Comparison of ENCODE assay signal across 31 cellular contexts in the genomic region with DNA sequence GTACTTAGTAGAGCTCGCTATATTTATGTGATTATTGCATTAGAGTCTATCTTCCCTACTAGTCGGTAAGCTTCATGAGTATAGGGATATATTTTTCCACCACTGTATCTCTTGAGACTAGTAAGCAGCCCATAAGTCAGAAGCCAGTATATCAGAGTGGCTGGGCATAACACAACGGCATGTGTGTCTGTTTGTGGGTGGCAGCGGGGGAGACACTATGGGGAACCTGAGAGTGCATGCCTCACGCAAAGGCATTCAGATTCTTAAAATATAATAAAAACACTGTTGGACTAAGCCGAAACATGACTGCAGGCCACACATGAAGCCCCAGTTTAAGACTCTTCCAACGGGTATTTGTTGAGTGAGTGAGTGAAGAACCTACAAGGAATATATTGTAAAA. TPM values are rescaled to one million over a fixed set of nuclear protein-coding genes. Genes with fewer than 3 reads are reported as not detected.
"Had no signal": no experiment of that assay in that cellular context is flagged by ENCODE, and none has a peak within 500 bp of the region (broad histone marks: within the 10 kb centered on the region; RNA-seq: fewer than 3 reads in every experiment).

No MANE protein-coding gene starts in this region.

- H3K4me1 ChIP-seq: colonic mucosa, gastrocnemius medialis had no signal

- DNase-seq: colonic mucosa; cortex of kidney; effector CD8-positive, alpha-beta T cell; effector memory CD8-positive, alpha-beta T cell; endodermal cell; erythroblast; esophagus squamous epithelium; foreskin fibroblast; foreskin melanocyte; gastrocnemius medialis; glutamatergic neuron; head of caudate nucleus; heart right ventricle; hippocampal formation; left cardiac atrium; left lung; left ventricle myocardium superior; lower lobe of right lung; mesenchymal stem cell; mucosa of descending colon; naive B cell had no signal

- H3K36me3 Mint-ChIP-seq: mesothelial cell of epicardium, naive B cell had no signal

- H3K9me3 ChIP-seq: colonic mucosa, esophagus squamous epithelium, gastrocnemius medialis, heart right ventricle, left lung, lower lobe of right lung, mucosa of descending colon had no signal

- H3K4me3 ChIP-seq: colonic mucosa, esophagus squamous epithelium, gastrocnemius medialis, heart right ventricle, left lung, lower lobe of right lung, mucosa of descending colon had no signal

- ATAC-seq: effector memory CD8-positive, alpha-beta T cell; esophagus mucosa; gastrocnemius medialis; heart right ventricle; left cardiac atrium; left lung; left ventricle myocardium superior; lower lobe of right lung; mucosa of descending colon had no signal

- H3K4me3 Mint-ChIP-seq: dendritic cell treated with granulocyte-macrophage colony-stimulating factor and Interleukin-4, amounts not matched to agents 40 ng/mL and 50 ng/mL, for 4 days; effector memory CD8-positive, alpha-beta T cell; endodermal cell; mesothelial cell of epicardium; naive B cell had no signal

- H3K27ac ChIP-seq: colonic mucosa, epithelial cell of prostate, esophagus squamous epithelium, gastrocnemius medialis, heart right ventricle, left lung, lower lobe of right lung had no signal

- H3K36me3 ChIP-seq: colonic mucosa, esophagus squamous epithelium, gastrocnemius medialis, lower lobe of right lung had no signal

- H3K27ac Mint-ChIP-seq: dendritic cell treated with granulocyte-macrophage colony-stimulating factor and Interleukin-4, amounts not matched to agents 40 ng/mL and 50 ng/mL, for 4 days; endodermal cell; mesothelial cell of epicardium had no signal

- H3K9me3 Mint-ChIP-seq: dendritic cell treated with granulocyte-macrophage colony-stimulating factor and Interleukin-4, amounts not matched to agents 40 ng/mL and 50 ng/mL, for 4 days; effector memory CD8-positive, alpha-beta T cell; mesothelial cell of epicardium; naive B cell had no signal

RNA-seq across cellular contexts. Expression of a gene that starts 8.0 kb away (rescaled TPM):
- total RNA-seq: gastrocnemius medialis, left ventricle myocardium superior, mesenteric fat pad, mesothelial cell of epicardium, myocyte had no signal

RNA-seq across cellular contexts. Expression of a gene that starts 22.1 kb away (rescaled TPM):
- total RNA-seq: colonic mucosa, dermis microvascular lymphatic vessel endothelial cell, endodermal cell, gastrocnemius medialis, glomerular endothelial cell, heart right ventricle, left cardiac atrium, left ventricle myocardium superior, lung microvascular endothelial cell, mesenteric fat pad, mesothelial cell of epicardium, mucosa of descending colon, myocyte had no signal

RNA-seq across cellular contexts. Expression of a gene that starts 31.4 kb away (rescaled TPM):
- total RNA-seq: colonic mucosa, dermis microvascular lymphatic vessel endothelial cell, endodermal cell, gastrocnemius medialis, glomerular endothelial cell, heart right ventricle, kidney epithelial cell, left cardiac atrium, left ventricle myocardium superior, lung microvascular endothelial cell, mesenteric fat pad, mesothelial cell of epicardium, mucosa of descending colon, myocyte had no signal
